21 cellular contexts compared by ENCODE assay signal in genomic region chr4:95091272-95091671, GRCh38.
A peak's percentile ranks its signal among the peaks of the same experiment; 100 is the strongest.
DNase-seq lines count a peak whose midpoint lies in the region; ATAC-seq, FAIRE-seq and TF ChIP-seq lines count a peak whose summit lies in the region.
"Had no signal": no experiment of that assay in that cellular context is flagged by ENCODE, and none has a peak within 500 bp of the region (broad histone marks: within the 10 kb centered on the region; RNA-seq: fewer than 3 reads in every experiment).

No MANE protein-coding gene starts in this region.

- no peak overlapping the region for H3K23ac ChIP-seq in H9 (ENCODE audit: insufficient read length, low read depth, low read length)

- intact Hi-C loops in HepG2 (cut with micrococcal nuclease; ENCODE audit: unreplicated experiment), result no loop called here

- no peak for TF ChIP-seq RAD21 in HepG2 (CRISPR knock-in tag; IDR thresholded peaks at IDR 0.05)

- CTCF ChIA-PET in HepG2 (lab: Yijun Ruan, JAX; ENCODE audit: low intra/inter-chr PET ratio, low total read pairs), result no interaction called here

- in situ Hi-C loops in astrocyte of the cerebellum (cut with HindIII; ENCODE audit: low sequenced_read_pairs) (no loop called here), HepG2 (cut with HindIII; ENCODE audit: extremely low pct_ligation_motif_present, low pct_unique_long_range_greater_than_20kb) (no loop called here)

- no peaks in the 10 kb centered on the region for H3K79me1 ChIP-seq in H9 (ENCODE audit: insufficient read depth, low read depth, low read length, poor library complexity, severe bottlenecking)

- H3K27me3 ChIP-seq in H9 (ENCODE audit: insufficient read depth, low read length), result no peaks in the 10 kb centered on the region
- no peaks in the 10 kb centered on the region for H3K27me3 ChIP-seq in HepG2 (ENCODE audit: control insufficient read depth in 1 of 2, insufficient read depth in 2 of 2, low read length in 2 of 2)
- H3K27me3 ChIP-seq: vagina had no signal

- no peak overlapping the region for H4K5ac ChIP-seq in H9 (ENCODE audit: insufficient read length, low read depth, low read length)

- H4K20me1 ChIP-seq in H9 (ENCODE audit: control insufficient read depth, insufficient read depth, insufficient read length) (no peaks in the 10 kb centered on the region), HepG2 (ENCODE audit: insufficient read depth, low read length) (no peaks in the 10 kb centered on the region)

- H2AK5ac ChIP-seq in H9 (ENCODE audit: insufficient read length, low read length), result no peak overlapping the region

- H3K27ac ChIP-seq in H9 (ENCODE audit: insufficient read length, low read depth, low read length) (no peak overlapping the region), HepG2 (ENCODE audit: extremely low read length, insufficient read depth, low read length) (no peak overlapping the region)
- H3K27ac ChIP-seq: lower lobe of right lung, vagina, WERI-Rb-1 had no signal

- H3K9me3 Mint-ChIP-seq in H9, result no peaks in the 10 kb centered on the region
- H3K9me3 Mint-ChIP-seq: activated CD4-positive, alpha-beta memory T cell treated with anti-CD3 and anti-CD28 coated beads, Interleukin-2, amount 10 ng/mL, durations not matched to agents 7 days and 5 days; activated naive CD8-positive, alpha-beta T cell treated with anti-CD3 and anti-CD28 coated beads, Interleukin-2, amount 50 U/mL, for 24 hours; naive thymus-derived CD4-positive, alpha-beta T cell had no signal

- no peak overlapping the region for H3K14ac ChIP-seq in H9 (ENCODE audit: insufficient read depth, low read length)

- no peak overlapping the region for H3T11ph ChIP-seq in H9 (ENCODE audit: low read length)

- H3K4me3 ChIP-seq in AG10803 (ENCODE audit: low read length) (no peak overlapping the region), astrocyte of the cerebellum (ENCODE audit: low read depth, low read length) (no peak overlapping the region), HepG2 (replicated peaks in 1 of 3; ENCODE audit: insufficient read depth in 1 of 3, low read depth in 2 of 3, low read length in 3 of 3) (no peak overlapping the region)
- H3K4me3 ChIP-seq: lower lobe of right lung, vagina had no signal

- H2BK15ac ChIP-seq in H9 (ENCODE audit: low read depth, low read length), result no peak overlapping the region

- no TSS peak for BruUV-seq in HepG2 (replicated peaks; lab: Mats Ljungman, UMichigan)

- no peak for TF ChIP-seq CTCF in AG10803 (conservative IDR thresholded peaks at IDR 0.05; ENCODE audit: low read length)
- no peak for TF ChIP-seq CTCF in H9 (conservative IDR thresholded peaks at IDR 0.05)
- TF ChIP-seq CTCF in astrocyte of the cerebellum (IDR thresholded peaks at IDR 0.05; ENCODE audit: low read depth, low read length, missing control alignments), result no peak
- TF ChIP-seq CTCF in HepG2 (CRISPR knock-in tag; IDR thresholded peaks at IDR 0.05), result no peak

- no peak overlapping the region for H3K4ac ChIP-seq in H9 (ENCODE audit: low read depth, low read length)

- no peak overlapping the region for H3K56ac ChIP-seq in H9 (ENCODE audit: insufficient read length, low read depth, low read length)

- POLR2A ChIA-PET in HepG2 (lab: Yijun Ruan, JAX), result no interaction called here

- H3K23me2 ChIP-seq in H9 (ENCODE audit: insufficient read length, low read depth, low read length, poor library complexity, severe bottlenecking), result no peaks in the 10 kb centered on the region

- H3K18ac ChIP-seq in H9 (ENCODE audit: insufficient read length, low read depth, low read length), result no peak overlapping the region

- H2BK120ac ChIP-seq in H9 (ENCODE audit: low read depth, low read length, poor library complexity, severe bottlenecking), result no peak overlapping the region

- WGBS in H9 (ENCODE audit: extremely low coverage, insufficient read length, low lambda C conversion rate), result no CpG with 5 or more reads among the region's 3 CpGs
- WGBS in HepG2 (ENCODE audit: low lambda C conversion rate), result 6% methylated on average over 3 of the region's 3 CpGs

- H2BK12ac ChIP-seq in H9 (ENCODE audit: insufficient read length, low read depth, low read length), result peak overlapping the region; percentile 35

- no peaks in the 10 kb centered on the region for H3K27me3 Mint-ChIP-seq in H9 (ENCODE audit: low read depth)
- H3K27me3 Mint-ChIP-seq: progenitor cell of endocrine pancreas had no signal

- no peak overlapping the region for H2BK5ac ChIP-seq in H9 (ENCODE audit: insufficient read length, low read length)

- H4K8ac ChIP-seq in H9 (replicated peaks; ENCODE audit: insufficient read length, low read depth, low read length), result no peak overlapping the region

- H3K27ac Mint-ChIP-seq in H9, result no peak overlapping the region
- H3K27ac Mint-ChIP-seq: activated CD4-positive, alpha-beta memory T cell treated with anti-CD3 and anti-CD28 coated beads, Interleukin-2, amount 10 ng/mL, durations not matched to agents 7 days and 5 days; activated naive CD8-positive, alpha-beta T cell treated with anti-CD3 and anti-CD28 coated beads, Interleukin-2, amount 50 U/mL, for 24 hours; progenitor cell of endocrine pancreas had no signal

- H3K4me2 ChIP-seq in H9 (ENCODE audit: insufficient read depth, insufficient read length, low read length) (no peak overlapping the region), HepG2 (ENCODE audit: low read depth, low read length) (no peak overlapping the region)

- H3K36me3 Mint-ChIP-seq in H9 (ENCODE audit: insufficient read depth in 1 of 3, low read depth in 3 of 3), result no peaks in the 10 kb centered on the region

- ATAC-seq in HG02610 (IDR thresholded peaks at IDR 0.05; ENCODE audit: unreplicated experiment), result no peak
- no peak for ATAC-seq in HG03565 (IDR thresholded peaks at IDR 0.05; ENCODE audit: unreplicated experiment)
- ATAC-seq in HepG2, result no peak
- ATAC-seq: activated naive CD8-positive, alpha-beta T cell treated with anti-CD3 and anti-CD28 coated beads, Interleukin-2, amount 50 U/mL, for 24 hours; lower lobe of right lung; naive thymus-derived CD4-positive, alpha-beta T cell had no signal

- H2AFZ ChIP-seq in H9 (ENCODE audit: low read length) (no peak overlapping the region), HepG2 (ENCODE audit: low read length) (no peak overlapping the region)

- H3K9ac ChIP-seq in H9 (ENCODE audit: extremely low read depth, insufficient read length, low read length), result no peak overlapping the region
- no peak overlapping the region for H3K9ac ChIP-seq in HepG2 (ENCODE audit: insufficient read depth, low read depth, low read length)

- H3K36me3 ChIP-seq in HepG2 (replicated peaks in 1 of 2; ENCODE audit: control insufficient read depth in 1 of 2, insufficient read depth in 2 of 2, low read length in 2 of 2), result no peaks in the 10 kb centered on the region
- H3K36me3 ChIP-seq: lower lobe of right lung, vagina, WERI-Rb-1 had no signal

- no peak overlapping the region for H4K91ac ChIP-seq in H9 (ENCODE audit: insufficient read length, low read depth, low read length)

- H3K4me1 ChIP-seq in H9 (ENCODE audit: insufficient read depth, low read length) (no peaks in the 10 kb centered on the region), HepG2 (ENCODE audit: insufficient read depth, low read length) (no peaks in the 10 kb centered on the region)
- H3K4me1 ChIP-seq: lower lobe of right lung, vagina had no signal

- no peak overlapping the region for H2BK20ac ChIP-seq in H9 (ENCODE audit: low read depth, low read length, poor library complexity, severe bottlenecking)

- DNase-seq in AG10803 (ENCODE audit: low read depth), result peak; percentile 57
- DNase-seq in H9, result no peak
- peak; percentile 46 for DNase-seq in astrocyte of the cerebellum (ENCODE audit: low read depth)
- DNase-seq in myocyte (ENCODE audit: low read depth), result peak; percentile 89
- DNase-seq in NCI-H2081 treated with DMSO at 0.1 percent for 48 hours (lab: John Stamatoyannopoulos, UW), result no peak
- DNase-seq in HepG2 (ENCODE audit: low spot score), result no peak
- DNase-seq: activated CD4-positive, alpha-beta memory T cell treated with anti-CD3 and anti-CD28 coated beads, Interleukin-2, amount 10 ng/mL, durations not matched to agents 7 days and 5 days; activated naive CD8-positive, alpha-beta T cell treated with anti-CD3 and anti-CD28 coated beads, Interleukin-2, amount 50 U/mL, for 24 hours; activated T-cell treated with anti-CD3 and anti-CD28 coated beads, Interleukin-2, amount 50 U/mL, for 48 hours; lower lobe of right lung; naive thymus-derived CD4-positive, alpha-beta T cell; NCI-H1105 treated with DMSO at 0.1 percent for 48 hours; NCI-H774; RPMI8226; stimulated activated naive CD4-positive, alpha-beta T cell treated with Interleukin-2 at 50 U/mL for 16 hours; T-helper 1 cell; WERI-Rb-1 had no signal

- H3K4me1 Mint-ChIP-seq in H9, result peaks cover 0 to 5% of the 10 kb centered on the region in 2 experiments; a peak in 2 of 4 replicates
- H3K4me1 Mint-ChIP-seq: activated CD4-positive, alpha-beta memory T cell treated with anti-CD3 and anti-CD28 coated beads, Interleukin-2, amount 10 ng/mL, durations not matched to agents 7 days and 5 days had no signal

- H3K4me3 Mint-ChIP-seq in H9, result no peak overlapping the region
- H3K4me3 Mint-ChIP-seq: activated CD4-positive, alpha-beta memory T cell treated with anti-CD3 and anti-CD28 coated beads, Interleukin-2, amount 10 ng/mL, durations not matched to agents 7 days and 5 days; activated naive CD8-positive, alpha-beta T cell treated with anti-CD3 and anti-CD28 coated beads, Interleukin-2, amount 50 U/mL, for 24 hours had no signal

- no peaks in the 10 kb centered on the region for H3K9me3 ChIP-seq in H9 (ENCODE audit: control insufficient read depth, low read depth, low read length)
- no peaks in the 10 kb centered on the region for H3K9me3 ChIP-seq in HepG2 (ENCODE audit: low read length)
- H3K9me3 ChIP-seq: lower lobe of right lung, vagina had no signal

- FAIRE-seq in HepG2 (lab: Jason Lieb, UNC), result no peak

- TF ChIP-seq POLR2A in HepG2 (IDR thresholded peaks at IDR 0.05; ENCODE audit: insufficient read depth in 1 of 2, low read depth in 2 of 2, low read length in 2 of 2), result no peak

- no peaks in the 10 kb centered on the region for H3K79me2 ChIP-seq in H9 (ENCODE audit: insufficient read depth, low read length)
- H3K79me2 ChIP-seq in HepG2 (ENCODE audit: insufficient read depth, low read length), result no peaks in the 10 kb centered on the region

- TF ChIP-seq EP300 in HepG2 (IDR thresholded peaks at IDR 0.05; ENCODE audit: low read depth in 2 of 2, low read length in 2 of 2) (no peak), HepG2 (CRISPR knock-in tag; IDR thresholded peaks at IDR 0.05; ENCODE audit: borderline replicate concordance) (no peak)

TF ChIP-seq in HepG2, 621 proteins besides CTCF, POLR2A, EP300 and RAD21 (continues in another document):
- TF ChIP-seq ZKSCAN1 (IDR thresholded peaks at IDR 0.05; ENCODE audit: low read length) (no peak), ELF4 (CRISPR knock-in tag; IDR thresholded peaks at IDR 0.05; ENCODE audit: borderline replicate concordance) (no peak), ZNF841 (CRISPR knock-in tag; IDR thresholded peaks at IDR 0.05; ENCODE audit: borderline replicate concordance) (no peak), ZNF205 (CRISPR knock-in tag; IDR thresholded peaks at IDR 0.05) (no peak), KAT8 (CRISPR knock-in tag; IDR thresholded peaks at IDR 0.05) (no peak)

Comparison
In these comparisons a context has a peak if more than half of its experiments do, and no peak if none do; other contexts are left out.
1. DNase-seq: peak in AG10803 (single experiment), astrocyte of the cerebellum (single experiment) and myocyte (single experiment); none in H9 (single experiment), NCI-H2081 treated with DMSO at 0.1 percent for 48 hours (single experiment) and HepG2 (single experiment).